12 cellular contexts compared by ENCODE assay signal in genomic region chr7:43700646-43701501, GRCh38. TPM values are rescaled to one million over a fixed set of nuclear protein-coding genes. Genes with fewer than 3 reads are reported as not detected.
DNase-seq lines count a peak whose midpoint lies in the region; ATAC-seq and TF ChIP-seq lines count a peak whose summit lies in the region.
"Had no signal": no experiment of that assay in that cellular context is flagged by ENCODE, and none has a peak within 500 bp of the region (broad histone marks: within the 10 kb centered on the region; RNA-seq: fewer than 3 reads in every experiment).

No MANE protein-coding gene starts in this region.

- no peak for DNase-seq in activated T-cell treated with anti-CD3 and anti-CD28 coated beads, Interleukin-2, amount 50 U/mL, for 72 hours
- DNase-seq in activated T-cell treated with anti-CD3 and anti-CD28 coated beads, Interleukin-2, amount 50 U/mL, for 1 hour, result no peak
- no peak for DNase-seq in activated T-helper 2 cell treated with anti-CD3 and anti-CD28 coated beads, Interferon-gamma antibody, Interleukin-2, Interleukin-4, amounts not matched to agents 10 μg/mL and 5 μg/mL and 100 μg/mL, durations not matched to agents 14 hours and 24 hours and 36 hours (ENCODE audit: low spot score)
- DNase-seq in renal cortical epithelial cell (ENCODE audit: low read depth), result peak; percentile 47
- no peak for DNase-seq in activated CD4-positive, CD25-positive, alpha-beta regulatory T cell (lab: John Stamatoyannopoulos, UW)
- no peak for DNase-seq in Calu3
- DNase-seq in endothelial cell (ENCODE audit: low spot score), result no peak
- DNase-seq: activated CD4-positive, alpha-beta T cell treated with anti-CD3 and anti-CD28 coated beads, Interleukin-2, amount 50 U/mL, for 48 hours; activated naive CD4-positive, alpha-beta T cell treated with anti-CD3 and anti-CD28 coated beads, Interleukin-2, amount 50 U/mL, for 16 hours; islet precursor cell; upper lobe of right lung had no signal

- H3K27me3 Mint-ChIP-seq in activated T-cell treated with anti-CD3 and anti-CD28 coated beads, Interleukin-2, amount 50 U/mL, for 72 hours (ENCODE audit: low read depth), result no peaks in the 10 kb centered on the region
- H3K27me3 Mint-ChIP-seq in activated T-helper 2 cell treated with anti-CD3 and anti-CD28 coated beads, Interferon-gamma antibody, Interleukin-2, Interleukin-4, amounts not matched to agents 10 μg/mL and 5 μg/mL and 100 μg/mL, durations not matched to agents 14 hours and 24 hours and 36 hours (ENCODE audit: low read depth), result no peaks in the 10 kb centered on the region
- H3K27me3 Mint-ChIP-seq in Calu3 (ENCODE audit: unreplicated experiment) (no peaks in the 10 kb centered on the region), endothelial cell (ENCODE audit: unreplicated experiment) (no peaks in the 10 kb centered on the region)

- no peak overlapping the region for H3K27ac Mint-ChIP-seq in activated T-cell treated with anti-CD3 and anti-CD28 coated beads, Interleukin-2, amount 50 U/mL, for 72 hours
- peak overlapping the region; percentile 16 for H3K27ac Mint-ChIP-seq in activated T-helper 2 cell treated with anti-CD3 and anti-CD28 coated beads, Interferon-gamma antibody, Interleukin-2, Interleukin-4, amounts not matched to agents 10 μg/mL and 5 μg/mL and 100 μg/mL, durations not matched to agents 14 hours and 24 hours and 36 hours
- H3K27ac Mint-ChIP-seq in Calu3 (ENCODE audit: unreplicated experiment) (no peak overlapping the region), endothelial cell (ENCODE audit: unreplicated experiment) (no peak overlapping the region)

- CTCF ChIA-PET in Calu3 (lab: Charles Lee), result interaction anchor here (1.1 to 4.9 kb wide), 12 partner anchors 10 to 1760 kb away, joined by 3 to 201 read pairs (median 5); partner anchors contain the start of genes COA1 and STK17A

- H3K36me3 Mint-ChIP-seq in activated T-cell treated with anti-CD3 and anti-CD28 coated beads, Interleukin-2, amount 50 U/mL, for 72 hours (ENCODE audit: insufficient read depth in 2 of 2), result peaks cover 4 to 11% of the 10 kb centered on the region in 2 donors
- peaks cover 35% of the 10 kb centered on the region for H3K36me3 Mint-ChIP-seq in activated T-helper 2 cell treated with anti-CD3 and anti-CD28 coated beads, Interferon-gamma antibody, Interleukin-2, Interleukin-4, amounts not matched to agents 10 μg/mL and 5 μg/mL and 100 μg/mL, durations not matched to agents 14 hours and 24 hours and 36 hours (ENCODE audit: low read depth)
- H3K36me3 Mint-ChIP-seq in Calu3 (ENCODE audit: insufficient read depth, unreplicated experiment), result peaks cover 15% of the 10 kb centered on the region
- H3K36me3 Mint-ChIP-seq in endothelial cell (ENCODE audit: low read depth, unreplicated experiment), result peaks cover 9% of the 10 kb centered on the region

- no peaks in the 10 kb centered on the region for H3K9me3 Mint-ChIP-seq in activated T-cell treated with anti-CD3 and anti-CD28 coated beads, Interleukin-2, amount 50 U/mL, for 72 hours
- peaks cover 17% of the 10 kb centered on the region for H3K9me3 Mint-ChIP-seq in activated T-helper 2 cell treated with anti-CD3 and anti-CD28 coated beads, Interferon-gamma antibody, Interleukin-2, Interleukin-4, amounts not matched to agents 10 μg/mL and 5 μg/mL and 100 μg/mL, durations not matched to agents 14 hours and 24 hours and 36 hours
- H3K9me3 Mint-ChIP-seq in Calu3 (ENCODE audit: low read depth, unreplicated experiment) (no peaks in the 10 kb centered on the region), endothelial cell (ENCODE audit: unreplicated experiment) (no peaks in the 10 kb centered on the region)

- no TSS peak for BruUV-seq in Calu3 (replicated peaks; lab: Mats Ljungman, UMichigan)

- no peak for TF ChIP-seq CTCF in Calu3 (IDR thresholded peaks at IDR 0.05; ENCODE audit: unreplicated experiment)
- TF ChIP-seq CTCF in endothelial cell (IDR thresholded peaks at IDR 0.05; ENCODE audit: unreplicated experiment), result no peak

- H3K4me3 Mint-ChIP-seq in activated T-cell treated with anti-CD3 and anti-CD28 coated beads, Interleukin-2, amount 50 U/mL, for 72 hours, result no peak overlapping the region
- no peak overlapping the region for H3K4me3 Mint-ChIP-seq in activated T-helper 2 cell treated with anti-CD3 and anti-CD28 coated beads, Interferon-gamma antibody, Interleukin-2, Interleukin-4, amounts not matched to agents 10 μg/mL and 5 μg/mL and 100 μg/mL, durations not matched to agents 14 hours and 24 hours and 36 hours (ENCODE audit: low read depth)
- H3K4me3 Mint-ChIP-seq in Calu3 (ENCODE audit: low read depth, unreplicated experiment) (no peak overlapping the region), endothelial cell (ENCODE audit: unreplicated experiment) (no peak overlapping the region)

- H3K4me1 Mint-ChIP-seq in activated T-cell treated with anti-CD3 and anti-CD28 coated beads, Interleukin-2, amount 50 U/mL, for 72 hours (ENCODE audit: low read depth), result peaks cover 66% of the 10 kb centered on the region
- peaks cover 46% of the 10 kb centered on the region for H3K4me1 Mint-ChIP-seq in activated T-helper 2 cell treated with anti-CD3 and anti-CD28 coated beads, Interferon-gamma antibody, Interleukin-2, Interleukin-4, amounts not matched to agents 10 μg/mL and 5 μg/mL and 100 μg/mL, durations not matched to agents 14 hours and 24 hours and 36 hours (ENCODE audit: low read depth)
- H3K4me1 Mint-ChIP-seq in Calu3 (ENCODE audit: low read depth, unreplicated experiment) (no peaks in the 10 kb centered on the region), endothelial cell (ENCODE audit: unreplicated experiment) (no peaks in the 10 kb centered on the region)

- intact Hi-C loops in activated T-helper 2 cell treated with anti-CD3 and anti-CD28 coated beads, Interferon-gamma antibody, Interleukin-2, Interleukin-4, amounts not matched to agents 10 μg/mL and 5 μg/mL and 100 μg/mL, durations not matched to agents 14 hours and 24 hours and 36 hours (cut with micrococcal nuclease), result loop anchor here (1.0 to 5.0 kb wide), 3 partner anchors 53 to 136 kb away; no protein-coding TSS in a partner anchor
- intact Hi-C loops in Calu3 (cut with micrococcal nuclease; ENCODE audit: unreplicated experiment), result loop anchor here (1.0 kb wide), 2 partner anchors 53 to 119 kb away; no protein-coding TSS in a partner anchor

- ATAC-seq in activated T-cell treated with anti-CD3 and anti-CD28 coated beads, Interleukin-2, amount 50 U/mL, for 72 hours (replicated peaks in 1 of 2), result peak; percentile 38 to 42
- ATAC-seq in HG03039 (IDR thresholded peaks at IDR 0.05; ENCODE audit: unreplicated experiment), result peak; percentile 42

RNA-seq across cellular contexts. Expression of gene COA1, which starts 28.4 kb away (rescaled TPM):
- total RNA-seq in activated T-cell treated with anti-CD3 and anti-CD28 coated beads, Interleukin-2, amount 50 U/mL, for 72 hours, result 100 to 1,000 TPM in 1 of 2 donors, 10 to 100 TPM in 1; 85.4 to 106 TPM
- total RNA-seq in activated T-helper 2 cell treated with anti-CD3 and anti-CD28 coated beads, Interferon-gamma antibody, Interleukin-2, Interleukin-4, amounts not matched to agents 10 μg/mL and 5 μg/mL and 100 μg/mL, durations not matched to agents 14 hours and 24 hours and 36 hours, result 67.1 and 69.1 TPM in 2 replicates
- total RNA-seq in renal cortical epithelial cell (43.7 and 56.1 TPM in 2 replicates), Calu3 (2022) (101 and 109 TPM in 2 replicates), endothelial cell (ENCODE audit: unreplicated experiment) (55.5 TPM)

RNA-seq across cellular contexts. Expression of gene BLVRA, which starts 57.6 kb away (rescaled TPM):
- total RNA-seq in activated T-cell treated with anti-CD3 and anti-CD28 coated beads, Interleukin-2, amount 50 U/mL, for 72 hours, result 10 to 100 TPM; 29.8 to 36.1 TPM
- 30.9 and 32.2 TPM in 2 replicates for total RNA-seq in activated T-helper 2 cell treated with anti-CD3 and anti-CD28 coated beads, Interferon-gamma antibody, Interleukin-2, Interleukin-4, amounts not matched to agents 10 μg/mL and 5 μg/mL and 100 μg/mL, durations not matched to agents 14 hours and 24 hours and 36 hours
- 44.8 and 47.3 TPM in 2 replicates for total RNA-seq in renal cortical epithelial cell
- 29.8 and 36.4 TPM in 2 replicates for total RNA-seq in Calu3 (2022)
- total RNA-seq in endothelial cell (ENCODE audit: unreplicated experiment), result 18.2 TPM
